In the genomic region with DNA sequence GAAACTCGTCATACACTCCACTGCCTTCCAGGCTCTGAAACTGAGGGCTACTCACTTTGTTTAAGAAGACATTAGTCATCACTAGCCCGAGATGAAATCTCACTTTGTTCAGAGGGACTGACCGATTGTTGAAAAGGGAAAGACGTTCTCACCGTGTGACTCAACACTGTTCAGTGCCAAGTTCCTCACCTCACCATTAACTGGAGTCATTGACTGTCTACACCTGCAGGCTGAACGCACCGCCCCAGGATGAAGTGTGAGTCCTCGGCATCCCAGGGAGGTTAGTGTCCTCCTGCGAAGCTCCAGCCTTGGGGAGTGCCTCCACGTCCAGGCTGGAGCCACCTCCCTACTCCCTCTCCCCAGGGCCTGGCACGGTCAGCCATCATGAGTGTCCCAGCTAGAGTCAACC, we compare ENCODE assay signal across 11 cellular contexts. TPM values are rescaled to one million over a fixed set of nuclear protein-coding genes. Genes with fewer than 3 reads are reported as not detected.
DNase-seq lines count a peak whose midpoint lies in the region; ATAC-seq, FAIRE-seq and TF ChIP-seq lines count a peak whose summit lies in the region.
"Had no signal": no experiment of that assay in that cellular context is flagged by ENCODE, and none has a peak within 500 bp of the region (broad histone marks: within the 10 kb centered on the region; RNA-seq: fewer than 3 reads in every experiment).

No MANE protein-coding gene starts in this region.

- H3K36me3 ChIP-seq in bronchial epithelial cell (ENCODE audit: control insufficient read depth, insufficient read depth, low read length) (no peaks in the 10 kb centered on the region), pancreas (no peaks in the 10 kb centered on the region), HAP-1 (replicated peaks) (no peaks in the 10 kb centered on the region)

- no peak overlapping the region for H3K27ac ChIP-seq in pancreas
- H3K27ac ChIP-seq: 22Rv1 had no signal

- no peaks in the 10 kb centered on the region for H3K4me1 ChIP-seq in pancreas
- no peaks in the 10 kb centered on the region for H3K4me1 ChIP-seq in HAP-1

- ATAC-seq in pancreas (peak in 3 of 4 donors; percentile 44 to 86 (median 78)), GM19455 (IDR thresholded peaks at IDR 0.05; ENCODE audit: unreplicated experiment) (no peak)
- no peak for ATAC-seq in naive thymus-derived CD8-positive, alpha-beta T cell

- H3K4me3 Mint-ChIP-seq in naive thymus-derived CD8-positive, alpha-beta T cell = no peak overlapping the region

- H3K9me3 Mint-ChIP-seq in naive thymus-derived CD8-positive, alpha-beta T cell = no peaks in the 10 kb centered on the region

- H3K4me1 Mint-ChIP-seq in naive thymus-derived CD8-positive, alpha-beta T cell = peaks cover 0 to 2% (median 0%) of the 10 kb centered on the region in 4 donors

- TF ChIP-seq POLR2A in NB4 (IDR thresholded peaks at IDR 0.05; ENCODE audit: extremely low read depth, insufficient read length) = no peak

- H3K36me3 Mint-ChIP-seq in naive thymus-derived CD8-positive, alpha-beta T cell = no peaks in the 10 kb centered on the region

- H3K27ac Mint-ChIP-seq in naive thymus-derived CD8-positive, alpha-beta T cell = peak overlapping the region in 1 of 10 donors; percentile 4

- intact Hi-C loops in pancreas (cut with DNase I) = no loop called here

- WGBS in pancreas, 2 donors = 63 to 67% methylated on average over 11 of the region's 11 CpGs

- no peak overlapping the region for H3K4me3 ChIP-seq in NB4 (ENCODE audit: low read depth, low read length)
- H3K4me3 ChIP-seq in bronchial epithelial cell (ENCODE audit: low read depth, low read length) = no peak overlapping the region
- H3K4me3 ChIP-seq in pancreas = no peak overlapping the region
- no peak overlapping the region for H3K4me3 ChIP-seq in HAP-1

- TF ChIP-seq CTCF in NB4 (IDR thresholded peaks at IDR 0.05; ENCODE audit: low read depth, low read length) (no peak), bronchial epithelial cell (IDR thresholded peaks at IDR 0.05; ENCODE audit: insufficient read depth, low read length, severe bottlenecking) (no peak), pancreas (IDR thresholded peaks at IDR 0.05) (no peak)

- peak; percentile 69 for DNase-seq in DMS53 (lab: John Stamatoyannopoulos, UW)
- no peak for DNase-seq in DMS53 treated with DMSO at 0.1 percent for 48 hours (lab: John Stamatoyannopoulos, UW; ENCODE audit: unreplicated experiment)
- peak; percentile 37 for DNase-seq in NB4 (ENCODE audit: low read depth)
- peak; percentile 100 for DNase-seq in bronchial epithelial cell (ENCODE audit: low read depth)
- DNase-seq in pancreas = no peak
- DNase-seq in HAP-1 (ENCODE audit: low spot score in 2 of 2) = no peak
- no peak for DNase-seq in naive thymus-derived CD8-positive, alpha-beta T cell
- DNase-seq: NCI-H748 treated with DMSO at 0.1 percent for 48 hours, occipital lobe had no signal

- H3K9me3 ChIP-seq in pancreas (no peaks in the 10 kb centered on the region), HAP-1 (no peaks in the 10 kb centered on the region)

- peaks cover 0 to 10% (median 3%) of the 10 kb centered on the region in 5 donors for H3K27me3 Mint-ChIP-seq in naive thymus-derived CD8-positive, alpha-beta T cell

- H3K27me3 ChIP-seq in bronchial epithelial cell (ENCODE audit: control insufficient read depth, insufficient read depth, low read length) (no peaks in the 10 kb centered on the region), pancreas (no peaks in the 10 kb centered on the region), HAP-1 (ENCODE audit: low read depth) (no peaks in the 10 kb centered on the region)

- FAIRE-seq in bronchial epithelial cell (lab: Jason Lieb, UNC) (peak; percentile 100), pancreas (lab: Jason Lieb, UNC) (no peak)

- in situ Hi-C loops in HAP-1 (cut with MboI; ENCODE audit: low sequenced_read_pairs) = no loop called here

- POLR2A ChIA-PET in naive thymus-derived CD8-positive, alpha-beta T cell (lab: Charles Lee) = no interaction called here

RNA-seq across cellular contexts. Expression of a gene that starts 30.4 kb away (rescaled TPM):
- total RNA-seq in bronchial epithelial cell (32.4 and 52.1 TPM in 2 replicates), pancreas (10 to 100 TPM in 1 of 6 donors, 1 to 10 TPM in 5; 5.1 to 11.6 (median 7.6) TPM)
- polyA plus RNA-seq in pancreas = 1 to 10 TPM; 5.5 to 8.2 TPM
- total RNA-seq in naive thymus-derived CD8-positive, alpha-beta T cell = 10 to 100 TPM; 34.7 to 37.8 TPM
- 10 to 100 TPM in 1 of 3 donors, 1 to 10 TPM in 2; 7.2 to 19.3 (median 8.4) TPM for polyA plus RNA-seq in naive thymus-derived CD8-positive, alpha-beta T cell

RNA-seq across cellular contexts. Expression of a gene that starts 37.0 kb away (rescaled TPM):
- total RNA-seq in bronchial epithelial cell = 33.0 and 35.0 TPM in 2 replicates
- 10 to 100 TPM; 14.9 to 28.7 (median 21.1) TPM for total RNA-seq in pancreas
- 10 to 100 TPM; 18.3 to 24.9 TPM for polyA plus RNA-seq in pancreas
- 10 to 100 TPM; 60.3 to 64.8 TPM for total RNA-seq in naive thymus-derived CD8-positive, alpha-beta T cell
- 10 to 100 TPM in 2 of 3 donors, 1 to 10 TPM in 1; 6.8 to 15.0 (median 10.3) TPM for polyA plus RNA-seq in naive thymus-derived CD8-positive, alpha-beta T cell

Comparison
In these comparisons a context has a peak if more than half of its experiments do, and no peak if none do; other contexts are left out.
1. DNase-seq: peak in DMS53 (single experiment), NB4 (single experiment) and bronchial epithelial cell (single experiment); none in DMS53 treated with DMSO at 0.1 percent for 48 hours (single experiment), pancreas (0 of 6), HAP-1 (0 of 2) and naive thymus-derived CD8-positive, alpha-beta T cell (0 of 10).
2. ATAC-seq: peak in pancreas (3 of 4); none in naive thymus-derived CD8-positive, alpha-beta T cell (0 of 2) and GM19455 (single experiment).